In the genomic region with DNA sequence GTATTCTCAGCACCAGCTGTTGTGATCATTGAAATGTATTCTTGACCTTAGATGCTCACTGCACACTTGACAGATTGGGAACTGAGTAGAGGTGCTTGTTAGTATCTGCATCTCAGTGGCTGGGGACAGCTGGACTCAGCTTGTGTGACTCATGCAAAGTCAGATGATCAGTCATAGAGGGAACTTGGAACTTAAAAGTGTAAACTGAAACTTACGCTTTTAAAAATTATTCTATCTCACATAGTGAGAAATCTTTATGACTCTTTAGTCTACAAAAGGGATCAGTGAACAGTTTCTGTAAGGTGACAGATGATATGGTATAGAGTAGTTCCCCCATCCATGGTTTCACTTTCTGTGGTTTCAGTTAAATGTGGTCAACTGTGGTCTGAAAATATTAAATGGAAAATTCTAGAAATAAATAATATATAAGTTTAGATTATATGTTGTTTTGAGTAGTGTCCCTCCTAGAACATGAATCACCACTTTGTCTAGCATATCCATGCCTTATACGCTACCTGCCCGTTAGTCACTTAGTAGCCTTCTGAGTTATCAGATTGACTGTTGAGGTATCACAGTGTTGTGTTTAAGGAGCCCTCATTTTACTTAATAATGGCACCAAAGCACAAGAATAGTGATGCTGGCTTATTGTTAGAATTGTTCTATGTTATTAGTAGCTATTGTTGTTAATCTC, we compare ENCODE assay signal across 8 cellular contexts.
DNase-seq lines count a peak whose midpoint lies in the region; ATAC-seq lines count a peak whose summit lies in the region.
"Not testable (repeated sequence)": the region's sequence is repeated elsewhere in the genome, so short reads cannot be mapped to it uniquely, and the experiment has no call there.

No MANE protein-coding gene starts in this region.

- H3K4me1 Mint-ChIP-seq in memory B cell: not testable (repeated sequence)

- not testable (repeated sequence) for DNase-seq in memory B cell (ENCODE audit: low spot score in 2 of 2)

- not testable (repeated sequence) for H3K27ac Mint-ChIP-seq in memory B cell

- not testable (repeated sequence) for H3K9me3 Mint-ChIP-seq in memory B cell

- not testable (repeated sequence) for H3K4me3 Mint-ChIP-seq in memory B cell

- peak; percentile 99 for ATAC-seq in GM18498 (IDR thresholded peaks at IDR 0.05; ENCODE audit: unreplicated experiment)
- peak; percentile 100 for ATAC-seq in GM18909 (IDR thresholded peaks at IDR 0.05; ENCODE audit: poor library complexity, unreplicated experiment)
- peak; percentile 97 for ATAC-seq in GM19468 (IDR thresholded peaks at IDR 0.05; ENCODE audit: extremely low read depth, unreplicated experiment)
- peak; percentile 99 for ATAC-seq in GM21786 (IDR thresholded peaks at IDR 0.05; ENCODE audit: unreplicated experiment)
- peak; percentile 99 for ATAC-seq in HG02938 (IDR thresholded peaks at IDR 0.05; ENCODE audit: unreplicated experiment)
- peak; percentile 99 for ATAC-seq in HG03139 (IDR thresholded peaks at IDR 0.05; ENCODE audit: unreplicated experiment)
- peak; percentile 98 for ATAC-seq in HG03558 (IDR thresholded peaks at IDR 0.05; ENCODE audit: extremely low read depth, unreplicated experiment)
- peak; percentile 56 for ATAC-seq in memory B cell (ENCODE audit: low read depth)

- H3K27me3 Mint-ChIP-seq in memory B cell: not testable (repeated sequence)

- not testable (repeated sequence) for H3K36me3 Mint-ChIP-seq in memory B cell
